In genomic region chr3:106619-107018, GRCh38 we compare ENCODE assay signal across 32 cellular contexts.
"Had no signal": no experiment of that assay in that cellular context is flagged by ENCODE, and none has a peak within 500 bp of the region (broad histone marks: within the 10 kb centered on the region; RNA-seq: fewer than 3 reads in every experiment).

No MANE protein-coding gene starts in this region.

- H3K4me1 Mint-ChIP-seq: activated CD4-positive, alpha-beta memory T cell treated with anti-CD3 and anti-CD28 coated beads, Interleukin-2, amount 10 ng/mL, durations not matched to agents 7 days and 5 days; activated CD8-positive, alpha-beta memory T cell treated with anti-CD3 and anti-CD28 coated beads, Interleukin-2, amount 10 ng/mL, durations not matched to agents 7 days and 5 days; activated naive CD4-positive, alpha-beta T cell treated with anti-CD3 and anti-CD28 coated beads, Interleukin-2, amount 10 ng/mL, durations not matched to agents 7 days and 5 days; activated naive CD8-positive, alpha-beta T cell treated with anti-CD3 and anti-CD28 coated beads for 36 hours had no signal

- H3K4me3 ChIP-seq: cardiac muscle cell, PC-9, SJCRH30, SK-N-MC had no signal

- H3K9me3 Mint-ChIP-seq: activated CD4-positive, alpha-beta memory T cell treated with anti-CD3 and anti-CD28 coated beads, Interleukin-2, amount 10 ng/mL, durations not matched to agents 7 days and 5 days; activated naive CD4-positive, alpha-beta T cell treated with anti-CD3 and anti-CD28 coated beads, Interleukin-2, amount 10 ng/mL, durations not matched to agents 7 days and 5 days; activated naive CD8-positive, alpha-beta T cell treated with anti-CD3 and anti-CD28 coated beads for 36 hours had no signal

- H3K27me3 ChIP-seq: cardiac muscle cell, SJCRH30 had no signal

- H3K36me3 ChIP-seq: cardiac muscle cell, SJCRH30, WERI-Rb-1 had no signal

- H3K9me3 ChIP-seq: SJCRH30 had no signal

- ATAC-seq: activated CD8-positive, alpha-beta memory T cell treated with anti-CD3 and anti-CD28 coated beads, Interleukin-2, amount 10 ng/mL, durations not matched to agents 7 days and 5 days had no signal

- FAIRE-seq: RCC 7860 had no signal

- H3K27ac Mint-ChIP-seq: activated CD4-positive, alpha-beta memory T cell treated with anti-CD3 and anti-CD28 coated beads, Interleukin-2, amount 10 ng/mL, durations not matched to agents 7 days and 5 days; activated CD8-positive, alpha-beta memory T cell treated with anti-CD3 and anti-CD28 coated beads, Interleukin-2, amount 10 ng/mL, durations not matched to agents 7 days and 5 days; activated naive CD4-positive, alpha-beta T cell treated with anti-CD3 and anti-CD28 coated beads, Interleukin-2, amount 10 ng/mL, durations not matched to agents 7 days and 5 days; activated naive CD8-positive, alpha-beta T cell treated with anti-CD3 and anti-CD28 coated beads for 36 hours had no signal

- H3K27me3 Mint-ChIP-seq: activated CD4-positive, alpha-beta memory T cell treated with anti-CD3 and anti-CD28 coated beads, Interleukin-2, amount 10 ng/mL, durations not matched to agents 7 days and 5 days; activated CD8-positive, alpha-beta memory T cell treated with anti-CD3 and anti-CD28 coated beads, Interleukin-2, amount 10 ng/mL, durations not matched to agents 7 days and 5 days; activated naive CD4-positive, alpha-beta T cell treated with anti-CD3 and anti-CD28 coated beads, Interleukin-2, amount 10 ng/mL, durations not matched to agents 7 days and 5 days; activated naive CD8-positive, alpha-beta T cell treated with anti-CD3 and anti-CD28 coated beads for 36 hours had no signal

- H3K4me1 ChIP-seq: SJCRH30 had no signal

- H3K36me3 Mint-ChIP-seq: activated CD8-positive, alpha-beta memory T cell treated with anti-CD3 and anti-CD28 coated beads, Interleukin-2, amount 10 ng/mL, durations not matched to agents 7 days and 5 days; activated naive CD4-positive, alpha-beta T cell treated with anti-CD3 and anti-CD28 coated beads, Interleukin-2, amount 10 ng/mL, durations not matched to agents 7 days and 5 days; activated naive CD8-positive, alpha-beta T cell treated with anti-CD3 and anti-CD28 coated beads for 36 hours had no signal

- H3K4me3 Mint-ChIP-seq: activated CD4-positive, alpha-beta memory T cell treated with anti-CD3 and anti-CD28 coated beads, Interleukin-2, amount 10 ng/mL, durations not matched to agents 7 days and 5 days; activated CD8-positive, alpha-beta memory T cell treated with anti-CD3 and anti-CD28 coated beads, Interleukin-2, amount 10 ng/mL, durations not matched to agents 7 days and 5 days; activated naive CD4-positive, alpha-beta T cell treated with anti-CD3 and anti-CD28 coated beads, Interleukin-2, amount 10 ng/mL, durations not matched to agents 7 days and 5 days; activated naive CD8-positive, alpha-beta T cell treated with anti-CD3 and anti-CD28 coated beads for 36 hours had no signal

- H3K27ac ChIP-seq: cardiac muscle cell, KMS-11, PC-9, RWPE1, SJCRH30, SK-N-MC, WERI-Rb-1 had no signal

- DNase-seq: activated CD4-positive, alpha-beta memory T cell treated with anti-CD3 and anti-CD28 coated beads, Interleukin-2, amount 10 ng/mL, durations not matched to agents 7 days and 5 days; activated CD4-positive, alpha-beta T cell treated with anti-CD3 and anti-CD28 coated beads for 1 hour; activated CD4-positive, alpha-beta T cell treated with anti-CD3 and anti-CD28 coated beads for 48 hours; activated CD4-positive, CD25-positive, alpha-beta regulatory T cell; activated CD8-positive, alpha-beta memory T cell treated with anti-CD3 and anti-CD28 coated beads for 24 hours; activated CD8-positive, alpha-beta memory T cell treated with anti-CD3 and anti-CD28 coated beads, Interleukin-2, amount 10 ng/mL, durations not matched to agents 7 days and 5 days; activated CD8-positive, alpha-beta memory T cell treated with anti-CD3 and anti-CD28 coated beads, Interleukin-2, amount 50 U/mL, for 48 hours; activated effector memory CD4-positive, alpha-beta T cell treated with Interleukin-2 at 50 U/mL for 16 hours; activated naive CD4-positive, alpha-beta T cell treated with anti-CD3 and anti-CD28 coated beads, Interleukin-2, amount 10 ng/mL, durations not matched to agents 7 days and 5 days; activated naive CD8-positive, alpha-beta T cell treated with anti-CD3 and anti-CD28 coated beads for 36 hours; activated T-cell treated with anti-CD3 and anti-CD28 coated beads, Interleukin-2, amount 50 U/mL, for 48 hours; amniotic stem cell; aorta; MM.1S; MV-4-11; NCI-H1092; NCI-H1436 treated with DMSO at 0.1 percent for 48 hours; NCI-H187 treated with DMSO at 0.1 percent for 48 hours; NCI-H446; NCI-H510A treated with DMSO at 0.1 percent for 48 hours; NCI-H526 treated with DMSO at 0.1 percent for 48 hours; NK-92 treated with Interleukin-12 subunit alpha and Interleukin-12 subunit beta, amount 100 ng/mL, for 24 hours; PC-9; SHP77; SJCRH30; T1000; WERI-Rb-1 had no signal
